8 cellular contexts compared by ENCODE assay signal in genomic region chr11:72793452-72794367, GRCh38. TPM values are rescaled to one million over a fixed set of nuclear protein-coding genes. Genes with fewer than 3 reads are reported as not detected.
DNase-seq lines count a peak whose midpoint lies in the region; ATAC-seq and TF ChIP-seq lines count a peak whose summit lies in the region.

Gene STARD10, minus strand, starts transcription at chr11:72794047. Its CDS starts 12,866 bp downstream, at chr11:72781181.

- peak within 1 kb of the TSS; percentile 91 for H2AFZ ChIP-seq in PC-3 (ENCODE audit: low read length)

- H4K20me1 ChIP-seq in PC-3 (ENCODE audit: low read length): no peaks in the 10 kb centered on the region

- no peaks in the 10 kb centered on the region for H3F3A ChIP-seq in PC-3 (ENCODE audit: low read length, unreplicated experiment)

- H3K4me3 ChIP-seq in Jurkat, Clone E6-1 (ENCODE audit: low read length): peak within 1 kb of the TSS; percentile 76
- peak within 1 kb of the TSS; percentile 77 for H3K4me3 ChIP-seq in PC-3 (ENCODE audit: low read length)
- H3K4me3 ChIP-seq in epithelial cell of proximal tubule (ENCODE audit: low read depth, low read length): peak within 1 kb of the TSS; percentile 87

- H3K27ac ChIP-seq in PC-3 (ENCODE audit: low read length): peak within 1 kb of the TSS; percentile 40

- ATAC-seq in GM21576 (IDR thresholded peaks at IDR 0.05; ENCODE audit: unreplicated experiment) (peak; percentile 83), PC-3 (peak; percentile 95)

- POLR2A ChIA-PET in PC-3 (lab: Charles Lee; ENCODE audit: unreplicated experiment): no interaction called here

- peak; percentile 99 for TF ChIP-seq CTCF in PC-3 (conservative IDR thresholded peaks at IDR 0.05; ENCODE audit: low read depth, low read length)
- TF ChIP-seq CTCF in epithelial cell of proximal tubule (conservative IDR thresholded peaks at IDR 0.05; ENCODE audit: low read depth, low read length): peak; percentile 94

- H3K36me3 ChIP-seq in PC-3 (ENCODE audit: low read depth, low read length): no peaks in the 10 kb centered on the region

- H3K4me2 ChIP-seq in PC-3 (ENCODE audit: low read length): peak within 1 kb of the TSS; percentile 82

- DNase-seq in DMS53 (lab: John Stamatoyannopoulos, UW) (peak; percentile 100), PC-3 (peak; percentile 99), epithelial cell of proximal tubule (ENCODE audit: low read depth) (no peak), mucosa of gallbladder (ENCODE audit: low spot score) (peak; percentile 96)
- peak; percentile 88 for DNase-seq in Jurkat, Clone E6-1 (ENCODE audit: low read depth, low spot score)
- DNase-seq in activated T-cell treated with anti-CD3 and anti-CD28 coated beads, Interleukin-2, amount 50 U/mL, for 1 hour: peak; percentile 94
- peak; percentile 96 for DNase-seq in stimulated activated CD8-positive, alpha-beta memory T cell treated with anti-CD3 and anti-CD28 coated beads, Interleukin-4, amount 100 ng/mL, for 48 hours

- no peaks in the 10 kb centered on the region for H3K9me3 ChIP-seq in PC-3 (ENCODE audit: low read length)

- no peaks in the 10 kb centered on the region for H3K27me3 ChIP-seq in PC-3 (ENCODE audit: low read length)

- CTCF ChIA-PET in PC-3 (lab: Charles Lee): interaction anchor here (0.6 to 2.6 kb wide), 5 partner anchors 20 to 514 kb away, joined by 3 to 21 read pairs (median 3); no protein-coding TSS in a partner anchor

- H3K79me2 ChIP-seq in PC-3 (ENCODE audit: low read length): no peaks in the 10 kb centered on the region

- intact Hi-C loops in PC-3 (cut with micrococcal nuclease): loop anchor here (1.0 kb wide), 3 partner anchors 21 to 68 kb away; partner anchors contain the start of genes ARAP1 and ATG16L2

- H3K9me2 ChIP-seq in PC-3 (replicated peaks; ENCODE audit: low read length): no peaks in the 10 kb centered on the region

- H3K4me1 ChIP-seq in PC-3 (ENCODE audit: insufficient read depth, low read length): peaks cover 27% of the 10 kb centered on the region

- H3K9ac ChIP-seq in PC-3 (ENCODE audit: low read length): peak within 1 kb of the TSS; percentile 77

- BruUV-seq in PC-3 (replicated peaks; lab: Mats Ljungman, UMichigan): TSS peak; percentile 88

RNA-seq across cellular contexts. Expression of gene STARD10, which starts in this region (rescaled TPM):
- polyA plus RNA-seq in Jurkat, Clone E6-1 (2012; ENCODE audit: insufficient read depth, insufficient read length): 25.2 TPM
- 284 and 362 TPM in 2 replicates for total RNA-seq in PC-3 (2014; rRNA removed)
- 54.8 and 67.4 TPM in 2 replicates for total RNA-seq in epithelial cell of proximal tubule
- 540 TPM for total RNA-seq in mucosa of gallbladder
